1 cellular context compared by ENCODE assay signal in the genomic region with DNA sequence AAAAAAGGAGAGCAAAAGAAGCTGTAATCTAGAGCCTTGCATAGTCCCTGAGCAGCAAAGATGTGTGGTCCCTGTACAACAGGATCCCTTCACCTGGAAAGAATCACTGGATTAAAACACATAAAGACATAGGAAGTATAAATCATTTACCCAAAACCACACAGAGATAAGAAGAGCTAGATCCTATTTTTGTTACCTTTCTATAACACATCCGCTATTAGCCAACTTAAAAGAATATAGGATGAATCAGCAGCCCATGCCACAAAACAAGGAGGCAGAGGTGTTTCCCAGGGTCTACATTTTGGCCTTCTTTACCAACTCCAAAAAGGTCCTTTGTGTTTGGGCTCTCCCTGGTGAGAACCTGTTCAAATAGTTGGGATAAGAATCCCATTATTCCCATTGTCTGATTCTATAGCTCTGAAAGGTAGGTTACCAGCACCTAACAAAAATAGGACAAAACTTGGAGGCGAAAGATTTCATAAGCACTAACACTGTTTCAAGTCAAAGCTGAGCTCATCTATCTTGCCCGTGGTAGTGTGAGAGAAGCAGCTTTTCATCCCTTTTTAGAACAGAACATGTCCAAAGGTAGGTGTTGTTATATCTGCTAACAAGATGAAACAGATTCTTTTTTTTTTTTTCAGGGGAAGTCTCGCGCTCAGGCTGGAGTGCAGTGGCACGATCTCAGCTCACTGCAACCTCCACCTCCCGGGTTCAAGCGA.
TF ChIP-seq lines count a peak whose summit lies in the region.

No MANE protein-coding gene starts in this region.

TF ChIP-seq in GM12878, 131 proteins besides CTCF, POLR2A, EP300 and RAD21 (continued from another document):
- TF ChIP-seq, protein P1, sequence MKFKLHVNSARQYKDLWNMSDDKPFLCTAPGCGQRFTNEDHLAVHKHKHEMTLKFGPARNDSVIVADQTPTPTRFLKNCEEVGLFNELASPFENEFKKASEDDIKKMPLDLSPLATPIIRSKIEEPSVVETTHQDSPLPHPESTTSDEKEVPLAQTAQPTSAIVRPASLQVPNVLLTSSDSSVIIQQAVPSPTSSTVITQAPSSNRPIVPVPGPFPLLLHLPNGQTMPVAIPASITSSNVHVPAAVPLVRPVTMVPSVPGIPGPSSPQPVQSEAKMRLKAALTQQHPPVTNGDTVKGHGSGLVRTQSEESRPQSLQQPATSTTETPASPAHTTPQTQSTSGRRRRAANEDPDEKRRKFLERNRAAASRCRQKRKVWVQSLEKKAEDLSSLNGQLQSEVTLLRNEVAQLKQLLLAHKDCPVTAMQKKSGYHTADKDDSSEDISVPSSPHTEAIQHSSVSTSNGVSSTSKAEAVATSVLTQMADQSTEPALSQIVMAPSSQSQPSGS (IDR thresholded peaks at IDR 0.05; ENCODE audit: low read length), result no peak
- TF ChIP-seq, protein P2, sequence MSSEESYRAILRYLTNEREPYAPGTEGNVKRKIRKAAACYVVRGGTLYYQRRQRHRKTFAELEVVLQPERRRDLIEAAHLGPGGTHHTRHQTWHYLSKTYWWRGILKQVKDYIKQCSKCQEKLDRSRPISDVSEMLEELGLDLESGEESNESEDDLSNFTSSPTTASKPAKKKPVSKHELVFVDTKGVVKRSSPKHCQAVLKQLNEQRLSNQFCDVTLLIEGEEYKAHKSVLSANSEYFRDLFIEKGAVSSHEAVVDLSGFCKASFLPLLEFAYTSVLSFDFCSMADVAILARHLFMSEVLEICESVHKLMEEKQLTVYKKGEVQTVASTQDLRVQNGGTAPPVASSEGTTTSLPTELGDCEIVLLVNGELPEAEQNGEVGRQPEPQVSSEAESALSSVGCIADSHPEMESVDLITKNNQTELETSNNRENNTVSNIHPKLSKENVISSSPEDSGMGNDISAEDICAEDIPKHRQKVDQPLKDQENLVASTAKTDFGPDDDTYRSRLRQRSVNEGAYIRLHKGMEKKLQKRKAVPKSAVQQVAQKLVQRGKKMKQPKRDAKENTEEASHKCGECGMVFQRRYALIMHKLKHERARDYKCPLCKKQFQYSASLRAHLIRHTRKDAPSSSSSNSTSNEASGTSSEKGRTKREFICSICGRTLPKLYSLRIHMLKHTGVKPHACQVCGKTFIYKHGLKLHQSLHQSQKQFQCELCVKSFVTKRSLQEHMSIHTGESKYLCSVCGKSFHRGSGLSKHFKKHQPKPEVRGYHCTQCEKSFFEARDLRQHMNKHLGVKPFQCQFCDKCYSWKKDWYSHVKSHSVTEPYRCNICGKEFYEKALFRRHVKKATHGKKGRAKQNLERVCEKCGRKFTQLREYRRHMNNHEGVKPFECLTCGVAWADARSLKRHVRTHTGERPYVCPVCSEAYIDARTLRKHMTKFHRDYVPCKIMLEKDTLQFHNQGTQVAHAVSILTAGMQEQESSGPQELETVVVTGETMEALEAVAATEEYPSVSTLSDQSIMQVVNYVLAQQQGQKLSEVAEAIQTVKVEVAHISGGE (CRISPR knock-in tag; IDR thresholded peaks at IDR 0.05), result no peak
- peak; percentile 76 for TF ChIP-seq MLLT1 (IDR thresholded peaks at IDR 0.05)
- TF ChIP-seq SMAD5 (IDR thresholded peaks at IDR 0.05; ENCODE audit: low read depth), result no peak
- no peak for TF ChIP-seq NKRF (conservative IDR thresholded peaks at IDR 0.05)
- TF ChIP-seq POLR2AphosphoS2 (IDR thresholded peaks at IDR 0.05; ENCODE audit: low read depth, low read length), result no peak
- TF ChIP-seq SREBF1 (IDR thresholded peaks at IDR 0.05; ENCODE audit: low read length), result no peak
- no peak for TF ChIP-seq SMC3 (IDR thresholded peaks at IDR 0.05; ENCODE audit: borderline replicate concordance, low read length)
- peak; percentile 50; the same call in 1 of the 2 replicates for TF ChIP-seq IKZF1 (conservative IDR thresholded peaks at IDR 0.05)
- TF ChIP-seq IRF4 (IDR thresholded peaks at IDR 0.05; ENCODE audit: low read depth, low read length), result no peak
- TF ChIP-seq YY1 (IDR thresholded peaks at IDR 0.05; ENCODE audit: low read depth, low read length), result no peak
- no peak for TF ChIP-seq ATF7 (IDR thresholded peaks at IDR 0.05; ENCODE audit: low read depth)
- TF ChIP-seq BHLHE40 (IDR thresholded peaks at IDR 0.05; ENCODE audit: borderline replicate concordance in 1 of 2, low read depth in 2 of 2, low read length in 1 of 2), result no peak
- TF ChIP-seq SMARCA5 (IDR thresholded peaks at IDR 0.05), result no peak
- no peak for TF ChIP-seq HCFC1 (IDR thresholded peaks at IDR 0.05; ENCODE audit: low read length)
- TF ChIP-seq, protein P3, sequence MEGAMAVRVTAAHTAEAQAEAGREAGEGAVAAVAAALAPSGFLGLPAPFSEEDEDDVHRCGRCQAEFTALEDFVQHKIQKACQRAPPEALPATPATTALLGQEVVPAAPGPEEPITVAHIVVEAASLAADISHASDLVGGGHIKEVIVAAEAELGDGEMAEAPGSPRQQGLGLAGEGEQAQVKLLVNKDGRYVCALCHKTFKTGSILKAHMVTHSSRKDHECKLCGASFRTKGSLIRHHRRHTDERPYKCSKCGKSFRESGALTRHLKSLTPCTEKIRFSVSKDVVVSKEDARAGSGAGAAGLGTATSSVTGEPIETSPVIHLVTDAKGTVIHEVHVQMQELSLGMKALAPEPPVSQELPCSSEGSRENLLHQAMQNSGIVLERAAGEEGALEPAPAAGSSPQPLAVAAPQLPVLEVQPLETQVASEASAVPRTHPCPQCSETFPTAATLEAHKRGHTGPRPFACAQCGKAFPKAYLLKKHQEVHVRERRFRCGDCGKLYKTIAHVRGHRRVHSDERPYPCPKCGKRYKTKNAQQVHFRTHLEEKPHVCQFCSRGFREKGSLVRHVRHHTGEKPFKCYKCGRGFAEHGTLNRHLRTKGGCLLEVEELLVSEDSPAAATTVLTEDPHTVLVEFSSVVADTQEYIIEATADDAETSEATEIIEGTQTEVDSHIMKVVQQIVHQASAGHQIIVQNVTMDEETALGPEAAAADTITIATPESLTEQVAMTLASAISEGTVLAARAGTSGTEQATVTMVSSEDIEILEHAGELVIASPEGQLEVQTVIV (IDR thresholded peaks at IDR 0.05; ENCODE audit: borderline replicate concordance, partially characterized antibody), result no peak
- no peak for TF ChIP-seq NFYA (IDR thresholded peaks at IDR 0.05; ENCODE audit: borderline replicate concordance, low read depth, low read length)
- TF ChIP-seq SRF (IDR thresholded peaks at IDR 0.05; ENCODE audit: low read depth in 2 of 2, low read length in 2 of 2), result no peak
- TF ChIP-seq BMI1 (IDR thresholded peaks at IDR 0.05; ENCODE audit: borderline replicate concordance), result no peak
- no peak for TF ChIP-seq BCL3 (IDR thresholded peaks at IDR 0.05; ENCODE audit: borderline replicate concordance, insufficient read depth, low read depth, low read length, poor library complexity, severe bottlenecking)
- TF ChIP-seq SIX5 (IDR thresholded peaks at IDR 0.05; ENCODE audit: low read depth, low read length, severe bottlenecking), result no peak
- no peak for TF ChIP-seq HDAC2 (IDR thresholded peaks at IDR 0.05)
- no peak for TF ChIP-seq FOS (IDR thresholded peaks at IDR 0.05; ENCODE audit: borderline replicate concordance, extremely low read depth, insufficient read length)
- no peak for TF ChIP-seq GABPA (IDR thresholded peaks at IDR 0.05; ENCODE audit: low read depth)
- TF ChIP-seq ZSCAN29 (IDR thresholded peaks at IDR 0.05), result no peak
- TF ChIP-seq CEBPB (IDR thresholded peaks at IDR 0.05; ENCODE audit: borderline replicate concordance in 1 of 2, low read depth in 2 of 2, low read length in 2 of 2), result no peak
- no peak for TF ChIP-seq EGR1 (IDR thresholded peaks at IDR 0.05; ENCODE audit: borderline replicate concordance in 1 of 2, low read depth in 2 of 2, low read length in 2 of 2)
- TF ChIP-seq ZNF384 (IDR thresholded peaks at IDR 0.05; ENCODE audit: borderline replicate concordance, low read depth, low read length), result peak; percentile 20; the same call in 1 of the 2 replicates
- no peak for TF ChIP-seq PAX5 (IDR thresholded peaks at IDR 0.05; ENCODE audit: borderline replicate concordance, low read depth, low read length)
- peak; percentile 26 to 42; a peak in 1 of 4 replicates for TF ChIP-seq IKZF2 (IDR thresholded peaks at IDR 0.05)
- no peak for TF ChIP-seq SUPT20H (IDR thresholded peaks at IDR 0.05; ENCODE audit: borderline replicate concordance, control insufficient read depth, low read depth, low read length)
- TF ChIP-seq, protein P4, sequence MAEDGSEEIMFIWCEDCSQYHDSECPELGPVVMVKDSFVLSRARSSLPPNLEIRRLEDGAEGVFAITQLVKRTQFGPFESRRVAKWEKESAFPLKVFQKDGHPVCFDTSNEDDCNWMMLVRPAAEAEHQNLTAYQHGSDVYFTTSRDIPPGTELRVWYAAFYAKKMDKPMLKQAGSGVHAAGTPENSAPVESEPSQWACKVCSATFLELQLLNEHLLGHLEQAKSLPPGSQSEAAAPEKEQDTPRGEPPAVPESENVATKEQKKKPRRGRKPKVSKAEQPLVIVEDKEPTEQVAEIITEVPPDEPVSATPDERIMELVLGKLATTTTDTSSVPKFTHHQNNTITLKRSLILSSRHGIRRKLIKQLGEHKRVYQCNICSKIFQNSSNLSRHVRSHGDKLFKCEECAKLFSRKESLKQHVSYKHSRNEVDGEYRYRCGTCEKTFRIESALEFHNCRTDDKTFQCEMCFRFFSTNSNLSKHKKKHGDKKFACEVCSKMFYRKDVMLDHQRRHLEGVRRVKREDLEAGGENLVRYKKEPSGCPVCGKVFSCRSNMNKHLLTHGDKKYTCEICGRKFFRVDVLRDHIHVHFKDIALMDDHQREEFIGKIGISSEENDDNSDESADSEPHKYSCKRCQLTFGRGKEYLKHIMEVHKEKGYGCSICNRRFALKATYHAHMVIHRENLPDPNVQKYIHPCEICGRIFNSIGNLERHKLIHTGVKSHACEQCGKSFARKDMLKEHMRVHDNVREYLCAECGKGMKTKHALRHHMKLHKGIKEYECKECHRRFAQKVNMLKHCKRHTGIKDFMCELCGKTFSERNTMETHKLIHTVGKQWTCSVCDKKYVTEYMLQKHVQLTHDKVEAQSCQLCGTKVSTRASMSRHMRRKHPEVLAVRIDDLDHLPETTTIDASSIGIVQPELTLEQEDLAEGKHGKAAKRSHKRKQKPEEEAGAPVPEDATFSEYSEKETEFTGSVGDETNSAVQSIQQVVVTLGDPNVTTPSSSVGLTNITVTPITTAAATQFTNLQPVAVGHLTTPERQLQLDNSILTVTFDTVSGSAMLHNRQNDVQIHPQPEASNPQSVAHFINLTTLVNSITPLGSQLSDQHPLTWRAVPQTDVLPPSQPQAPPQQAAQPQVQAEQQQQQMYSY (CRISPR knock-in tag; IDR thresholded peaks at IDR 0.05), result no peak
- TF ChIP-seq ZBED1 (IDR thresholded peaks at IDR 0.05; ENCODE audit: borderline replicate concordance), result no peak
- TF ChIP-seq MYB (IDR thresholded peaks at IDR 0.05; ENCODE audit: borderline replicate concordance, low read depth, low read length), result no peak
- 0 out of 2 replicates have a peak, but pooled peaks have one; percentile 24 for TF ChIP-seq ZBTB33 (IDR thresholded peaks at IDR 0.05)
- no peak for TF ChIP-seq BRCA1 (IDR thresholded peaks at IDR 0.05; ENCODE audit: low read depth, low read length)
- no peak for TF ChIP-seq CREB1 (IDR thresholded peaks at IDR 0.05; ENCODE audit: low read depth)
- TF ChIP-seq ZZZ3 (IDR thresholded peaks at IDR 0.05; ENCODE audit: control insufficient read depth, insufficient read length, low read depth), result no peak
- peak; percentile 20; the same call in 1 of the 2 replicates for TF ChIP-seq MTA2 (IDR thresholded peaks at IDR 0.05; ENCODE audit: low read depth)
- TF ChIP-seq NBN (IDR thresholded peaks at IDR 0.05), result no peak
- TF ChIP-seq SREBF2 (IDR thresholded peaks at IDR 0.05; ENCODE audit: low read length), result no peak
- TF ChIP-seq PML (IDR thresholded peaks at IDR 0.05; ENCODE audit: low read length), result no peak
- no peak for TF ChIP-seq RB1 (IDR thresholded peaks at IDR 0.05; ENCODE audit: borderline replicate concordance)
